Comparison of ENCODE assay signal across 8 cellular contexts in the genomic region with DNA sequence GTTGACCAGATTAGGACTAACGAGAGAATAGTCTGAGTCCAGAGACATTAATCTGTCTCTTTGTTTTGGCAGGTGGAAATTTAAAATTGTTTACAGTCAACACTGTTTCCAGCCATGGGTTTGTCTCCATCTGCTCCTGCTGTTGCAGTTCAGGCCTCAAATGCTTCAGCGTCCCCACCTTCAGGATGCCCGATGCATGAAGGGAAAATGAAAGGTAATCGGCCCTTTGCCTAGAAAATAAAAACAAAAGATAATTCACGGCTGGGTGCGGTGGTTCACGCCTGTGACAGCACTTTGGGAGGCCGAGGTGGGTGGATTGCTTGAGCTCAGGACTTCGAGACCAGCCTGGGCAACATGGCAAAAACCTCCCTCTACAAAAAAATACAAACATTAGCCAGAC. TPM values are rescaled to one million over a fixed set of nuclear protein-coding genes. Genes with fewer than 3 reads are reported as not detected.
DNase-seq lines count a peak whose midpoint lies in the region; ATAC-seq and TF ChIP-seq lines count a peak whose summit lies in the region.

No MANE protein-coding gene starts in this region.

- H3K36me3 Mint-ChIP-seq in natural killer cell treated with Interleukin-12 subunit alpha and Interleukin-12 subunit beta and Interleukin-15 and Interleukin-18, amount 100 ng/mL, for 72 hours = peaks cover 9% of the 10 kb centered on the region

- no peaks in the 10 kb centered on the region for H3K27me3 Mint-ChIP-seq in natural killer cell treated with Interleukin-12 subunit alpha and Interleukin-12 subunit beta and Interleukin-15 and Interleukin-18, amount 100 ng/mL, for 72 hours

- no peak overlapping the region for H2AFZ ChIP-seq in Loucy (ENCODE audit: low read length)

- no peaks in the 10 kb centered on the region for H3F3A ChIP-seq in Loucy (ENCODE audit: low read depth)

- no peaks in the 10 kb centered on the region for H3K27me3 ChIP-seq in BE2C
- H3K27me3 ChIP-seq in Loucy (ENCODE audit: insufficient read depth, low read length, poor library complexity, severe bottlenecking) = no peaks in the 10 kb centered on the region
- H3K27me3 ChIP-seq in ectodermal cell (ENCODE audit: control insufficient read depth, insufficient read depth, low read length, poor library complexity, severe bottlenecking) = no peaks in the 10 kb centered on the region

- peak overlapping the region; percentile 88 for H3K9ac ChIP-seq in Loucy (ENCODE audit: low read depth, low read length, poor library complexity, severe bottlenecking)

- no peak for DNase-seq in BE2C
- no peak for DNase-seq in natural killer cell treated with Interleukin-12 subunit alpha and Interleukin-12 subunit beta and Interleukin-15 and Interleukin-18, amount 100 ng/mL, for 72 hours (ENCODE audit: low spot score)
- DNase-seq in midbrain (lab: John Stamatoyannopoulos, UW) = no peak
- no peak for DNase-seq in GDM1 (lab: John Stamatoyannopoulos, UW)

- ATAC-seq in natural killer cell treated with Interleukin-12 subunit alpha and Interleukin-12 subunit beta and Interleukin-15 and Interleukin-18, amount 100 ng/mL, for 72 hours = no peak
- ATAC-seq in HG03045 (IDR thresholded peaks at IDR 0.05; ENCODE audit: unreplicated experiment) (no peak), GM21737 (IDR thresholded peaks at IDR 0.05; ENCODE audit: unreplicated experiment) (no peak)

- no peak overlapping the region for H3K27ac ChIP-seq in ectodermal cell (ENCODE audit: insufficient read depth, low read depth, low read length, poor library complexity, severe bottlenecking)

- peaks cover 5% of the 10 kb centered on the region for H3K36me3 ChIP-seq in BE2C
- H3K36me3 ChIP-seq in Loucy (ENCODE audit: insufficient read depth, low read length) = peaks cover 27% of the 10 kb centered on the region; the same call in 1 of the 2 replicates
- peaks cover 9% of the 10 kb centered on the region for H3K36me3 ChIP-seq in ectodermal cell (ENCODE audit: control insufficient read depth, insufficient read depth, low read length)

- peak overlapping the region; percentile 84 for H3K4me3 ChIP-seq in BE2C (ENCODE audit: low read depth, low read length)
- H3K4me3 ChIP-seq in Loucy (ENCODE audit: low read length, poor library complexity, severe bottlenecking) = peak overlapping the region; percentile 89
- peak overlapping the region; percentile 60 for H3K4me3 ChIP-seq in ectodermal cell (ENCODE audit: insufficient read depth, low read depth, low read length)

- H3K9me3 ChIP-seq in BE2C (no peaks in the 10 kb centered on the region), Loucy (ENCODE audit: insufficient read depth, low read depth, low read length) (no peaks in the 10 kb centered on the region), ectodermal cell (ENCODE audit: control insufficient read depth, low read length) (no peaks in the 10 kb centered on the region)

- H3K9me2 ChIP-seq in Loucy (replicated peaks; ENCODE audit: low read depth, low read length) = no peaks in the 10 kb centered on the region

- H3K4me1 Mint-ChIP-seq in natural killer cell treated with Interleukin-12 subunit alpha and Interleukin-12 subunit beta and Interleukin-15 and Interleukin-18, amount 100 ng/mL, for 72 hours (ENCODE audit: low read depth in 2 of 2) = peaks cover 12 to 14% of the 10 kb centered on the region in 2 donors

- H3K79me2 ChIP-seq in Loucy (ENCODE audit: insufficient read depth, low read length) = peaks cover 47% of the 10 kb centered on the region

- H3K4me3 Mint-ChIP-seq in natural killer cell treated with Interleukin-12 subunit alpha and Interleukin-12 subunit beta and Interleukin-15 and Interleukin-18, amount 100 ng/mL, for 72 hours = no peak overlapping the region

- TF ChIP-seq CTCF in BE2C (IDR thresholded peaks at IDR 0.05; ENCODE audit: low read depth, low read length) = no peak
- no peak for TF ChIP-seq CTCF in Loucy (conservative IDR thresholded peaks at IDR 0.05; ENCODE audit: low read length)

- H3K27ac Mint-ChIP-seq in natural killer cell treated with Interleukin-12 subunit alpha and Interleukin-12 subunit beta and Interleukin-15 and Interleukin-18, amount 100 ng/mL, for 72 hours = peak overlapping the region; percentile 95 to 96

- WGBS in ectodermal cell, 2 experiments = 67 to 77% methylated on average over 9 of the region's 9 CpGs

- peak overlapping the region; percentile 91 for H3K4me2 ChIP-seq in Loucy (ENCODE audit: low read depth, low read length, poor library complexity, severe bottlenecking)

- peaks cover 13% of the 10 kb centered on the region for H4K20me1 ChIP-seq in Loucy (ENCODE audit: insufficient read depth, low read length, poor library complexity, severe bottlenecking)

- no peaks in the 10 kb centered on the region for H3K9me3 Mint-ChIP-seq in natural killer cell treated with Interleukin-12 subunit alpha and Interleukin-12 subunit beta and Interleukin-15 and Interleukin-18, amount 100 ng/mL, for 72 hours

- H3K4me1 ChIP-seq in BE2C = no peaks in the 10 kb centered on the region
- peaks cover 32% of the 10 kb centered on the region for H3K4me1 ChIP-seq in Loucy (ENCODE audit: insufficient read depth, low read length, poor library complexity, severe bottlenecking)
- no peaks in the 10 kb centered on the region for H3K4me1 ChIP-seq in ectodermal cell (ENCODE audit: control insufficient read depth, insufficient read depth, low read length)

RNA-seq across cellular contexts. Expression of a gene that starts 0.8 kb away (rescaled TPM):
- polyA plus RNA-seq in BE2C (2012; ENCODE audit: insufficient read depth, insufficient read length, low read depth) = 30.1 TPM
- 22.0 TPM for polyA plus RNA-seq in ectodermal cell (2013, experiment 1 of 4)
- polyA plus RNA-seq in ectodermal cell (2013, experiment 2 of 4) = 24.6 TPM
- polyA plus RNA-seq in ectodermal cell (2013, experiment 3 of 4) = 18.8 TPM
- polyA plus RNA-seq in ectodermal cell (2013, experiment 4 of 4) = 19.7 TPM
- 10 to 100 TPM; 26.9 to 30.9 TPM for total RNA-seq in natural killer cell treated with Interleukin-12 subunit alpha and Interleukin-12 subunit beta and Interleukin-15 and Interleukin-18, amount 100 ng/mL, for 72 hours
